Comparison of ENCODE assay signal across 20 cellular contexts in genomic region chr15:71185706-71186105, GRCh38.
DNase-seq lines count a peak whose midpoint lies in the region; ATAC-seq and TF ChIP-seq lines count a peak whose summit lies in the region.
"Had no signal": no experiment of that assay in that cellular context is flagged by ENCODE, and none has a peak within 500 bp of the region (broad histone marks: within the 10 kb centered on the region; RNA-seq: fewer than 3 reads in every experiment).

No MANE protein-coding gene starts in this region.

- peaks cover 0 to 8% (median 0%) of the 10 kb centered on the region in 9 donors for H3K36me3 ChIP-seq in heart right ventricle
- no peaks in the 10 kb centered on the region for H3K36me3 ChIP-seq in stomach
- H3K36me3 ChIP-seq: BLaER1 had no signal

- no peak for TF ChIP-seq CTCF in heart right ventricle (IDR thresholded peaks at IDR 0.05)
- TF ChIP-seq CTCF in stomach (IDR thresholded peaks at IDR 0.05), result no peak

- H3K4me1 Mint-ChIP-seq in activated naive CD8-positive, alpha-beta T cell treated with anti-CD3 and anti-CD28 coated beads, Interleukin-2, amount 50 U/mL, for 24 hours, result no peaks in the 10 kb centered on the region
- H3K4me1 Mint-ChIP-seq: CD14-positive monocyte; CD4-positive, alpha-beta memory T cell had no signal

- H3K27ac Mint-ChIP-seq in activated naive CD8-positive, alpha-beta T cell treated with anti-CD3 and anti-CD28 coated beads, Interleukin-2, amount 50 U/mL, for 24 hours, result no peak overlapping the region
- H3K27ac Mint-ChIP-seq: CD14-positive monocyte, HFFc6 had no signal

- H3K4me3 Mint-ChIP-seq in activated naive CD8-positive, alpha-beta T cell treated with anti-CD3 and anti-CD28 coated beads, Interleukin-2, amount 50 U/mL, for 24 hours, result no peak overlapping the region
- H3K4me3 Mint-ChIP-seq: CD14-positive monocyte; CD4-positive, alpha-beta memory T cell; HFFc6 had no signal

- no peak for DNase-seq in Right ventricle myocardium inferior (ENCODE audit: missing footprints)
- no peak for DNase-seq in cardiac septum (ENCODE audit: low spot score)
- no peak for DNase-seq in heart right ventricle
- DNase-seq in right cardiac atrium, result no peak
- DNase-seq in stimulated activated CD4-positive, alpha-beta T cell treated with anti-CD3 and anti-CD28 coated beads, Interleukin-12 subunit alpha, Interleukin-12 subunit beta, amount 100 ng/mL, for 4 hours, result no peak
- DNase-seq in activated naive CD8-positive, alpha-beta T cell treated with anti-CD3 and anti-CD28 coated beads, Interleukin-2, amount 50 U/mL, for 24 hours, result no peak
- DNase-seq in stomach, result no peak
- DNase-seq: 8988T; CD4-positive, alpha-beta memory T cell; DMS153; DMS79; GDM1; GOT3; H7; HFFc6 had no signal

- peaks cover 0 to 53% (median 14%) of the 10 kb centered on the region in 9 donors for H3K4me1 ChIP-seq in heart right ventricle
- H3K4me1 ChIP-seq in right cardiac atrium (ENCODE audit: control insufficient read depth, insufficient read depth, low read length), result no peaks in the 10 kb centered on the region
- H3K4me1 ChIP-seq in stomach, result no peaks in the 10 kb centered on the region

- peaks cover 5% of the 10 kb centered on the region for H3K27me3 Mint-ChIP-seq in activated naive CD8-positive, alpha-beta T cell treated with anti-CD3 and anti-CD28 coated beads, Interleukin-2, amount 50 U/mL, for 24 hours

- intact Hi-C loops in Right ventricle myocardium inferior (cut with DNase I), result loop anchor here (5.0 kb wide), 1 partner anchor 68 kb away; the partner anchor contains the start of gene THSD4
- intact Hi-C loops in cardiac septum (cut with DNase I), result no loop called here
- intact Hi-C loops in heart right ventricle (cut with DNase I), result loop anchor here in 2 of 10 donors (5.0 to 10.0 kb wide), 2 partner anchors 61 to 68 kb away; partner anchors contain the start of gene THSD4 (in 1 of the 2)
- intact Hi-C loops in right cardiac atrium (cut with DNase I), result loop anchor here in 1 of 4 donors (10.0 kb wide), 1 partner anchor 71 kb away; the partner anchor contains the start of gene THSD4
- intact Hi-C loops in stomach (cut with DNase I; ENCODE audit: low total_unique reads), result no loop called here

- TF ChIP-seq POLR2A in stomach (IDR thresholded peaks at IDR 0.05), result no peak

- no peaks in the 10 kb centered on the region for H3K9me3 ChIP-seq in heart right ventricle
- no peaks in the 10 kb centered on the region for H3K9me3 ChIP-seq in right cardiac atrium (ENCODE audit: control insufficient read depth, low read length)
- no peaks in the 10 kb centered on the region for H3K9me3 ChIP-seq in stomach
- H3K9me3 ChIP-seq: BLaER1 had no signal

- no peaks in the 10 kb centered on the region for H3K36me3 Mint-ChIP-seq in activated naive CD8-positive, alpha-beta T cell treated with anti-CD3 and anti-CD28 coated beads, Interleukin-2, amount 50 U/mL, for 24 hours (ENCODE audit: low read depth)
- H3K36me3 Mint-ChIP-seq: CD14-positive monocyte; CD4-positive, alpha-beta memory T cell had no signal

- WGBS in heart right ventricle, 2 donors, result 44 to 54% methylated on average over 5 of the region's 5 CpGs
- 55% methylated on average over 5 of the region's 5 CpGs for WGBS in right cardiac atrium
- 77 to 84% (median 82%) methylated on average over 5 of the region's 5 CpGs for WGBS in stomach, 5 donors

- H3K27me3 ChIP-seq in heart right ventricle (no peaks in the 10 kb centered on the region), right cardiac atrium (ENCODE audit: control insufficient read depth, insufficient read depth) (no peaks in the 10 kb centered on the region), stomach (no peaks in the 10 kb centered on the region)
- H3K27me3 ChIP-seq: BLaER1 had no signal

- ATAC-seq in Right ventricle myocardium inferior, result peak; percentile 46
- ATAC-seq in heart right ventricle, result peak in 5 of 8 donors; percentile 23 to 63 (median 48)
- peak; percentile 43 to 52 for ATAC-seq in right cardiac atrium
- ATAC-seq in HG02970 (IDR thresholded peaks at IDR 0.05; ENCODE audit: low FRiP score, unreplicated experiment), result no peak
- no peak for ATAC-seq in activated naive CD8-positive, alpha-beta T cell treated with anti-CD3 and anti-CD28 coated beads, Interleukin-2, amount 50 U/mL, for 24 hours
- ATAC-seq: HCT116, HepG2 had no signal

- H3K4me3 ChIP-seq in heart right ventricle (no peak overlapping the region), right cardiac atrium (ENCODE audit: low read length) (no peak overlapping the region), stomach (no peak overlapping the region)
- H3K4me3 ChIP-seq: BLaER1 had no signal

- H3K9me3 Mint-ChIP-seq in activated naive CD8-positive, alpha-beta T cell treated with anti-CD3 and anti-CD28 coated beads, Interleukin-2, amount 50 U/mL, for 24 hours, result no peaks in the 10 kb centered on the region
- H3K9me3 Mint-ChIP-seq: HFFc6 had no signal

- H3K27ac ChIP-seq in heart right ventricle (peak overlapping the region in 9 of 10 donors; percentile 42 to 82 (median 72)), right cardiac atrium (ENCODE audit: low read length) (peak overlapping the region; percentile 69), stomach (no peak overlapping the region)
- H3K27ac ChIP-seq: BLaER1 had no signal

- no peak for TF ChIP-seq EP300 in stomach (IDR thresholded peaks at IDR 0.05)

Comparison
In these comparisons a context has a peak if more than half of its experiments do, and no peak if none do; other contexts are left out.
1. ATAC-seq: peak in Right ventricle myocardium inferior (single experiment), heart right ventricle (5 of 8) and right cardiac atrium (2 of 2); none in HG02970 (single experiment) and activated naive CD8-positive, alpha-beta T cell treated with anti-CD3 and anti-CD28 coated beads, Interleukin-2, amount 50 U/mL, for 24 hours (single experiment).
2. H3K27ac ChIP-seq: peak in heart right ventricle (9 of 10) and right cardiac atrium (single experiment); none in stomach (0 of 5).